35 cellular contexts compared by ENCODE assay signal in the genomic region with DNA sequence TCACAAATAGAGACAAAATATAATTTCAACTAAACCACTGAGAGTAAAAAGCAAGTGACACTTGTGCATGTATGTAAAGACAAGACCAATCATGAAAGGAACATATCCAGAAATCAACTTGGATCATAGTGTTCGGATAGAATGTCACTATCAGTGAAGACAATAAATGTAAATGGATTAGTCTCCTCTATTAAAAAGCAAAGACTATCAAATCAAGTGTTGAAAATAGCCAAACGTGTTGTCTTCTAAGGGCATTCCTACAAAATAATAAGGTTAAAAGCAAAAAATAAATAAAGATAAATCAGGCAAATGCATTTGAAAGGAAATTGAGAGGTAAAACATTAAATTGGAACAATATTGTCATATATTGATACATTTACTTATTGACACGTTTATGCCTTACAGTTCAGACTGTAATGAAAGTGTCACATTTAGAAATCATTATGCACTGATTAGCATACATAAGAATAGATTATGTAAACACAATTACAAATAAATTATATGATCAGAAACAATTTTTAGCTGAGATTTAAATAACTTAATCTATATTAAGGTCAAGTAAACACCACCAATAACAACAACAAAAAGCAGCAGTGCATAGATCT.
DNase-seq lines count a peak whose midpoint lies in the region; ATAC-seq, FAIRE-seq and TF ChIP-seq lines count a peak whose summit lies in the region.
"Had no signal": no experiment of that assay in that cellular context is flagged by ENCODE, and none has a peak within 500 bp of the region (broad histone marks: within the 10 kb centered on the region; RNA-seq: fewer than 3 reads in every experiment).

No MANE protein-coding gene starts in this region.

- no peak for TF ChIP-seq POLR2A in HepG2 (IDR thresholded peaks at IDR 0.05; ENCODE audit: insufficient read depth in 1 of 2, low read depth in 2 of 2, low read length in 2 of 2)
- TF ChIP-seq POLR2A in right lobe of liver (IDR thresholded peaks at IDR 0.05): no peak
- TF ChIP-seq POLR2A in K562 (conservative IDR thresholded peaks at IDR 0.05): no peak

- H3K9ac ChIP-seq in HepG2 (ENCODE audit: insufficient read depth, low read depth, low read length) (no peak overlapping the region), K562 (ENCODE audit: insufficient read depth in 1 of 2, low read depth in 2 of 2, low read length in 2 of 2) (no peak overlapping the region)
- H3K9ac ChIP-seq: BLaER1; BLaER1 treated with 17β-estradiol and CSF1 and Interleukin-3, amounts not matched to agents 10 nM and 100 nM had no signal

- H3K9me3 ChIP-seq in HepG2 (ENCODE audit: low read length) (peaks cover 18% of the 10 kb centered on the region), right lobe of liver (no peaks in the 10 kb centered on the region), HEK293 (ENCODE audit: control insufficient read depth, insufficient read depth, low read depth, low read length) (no peaks in the 10 kb centered on the region), K562 (replicated peaks; ENCODE audit: control insufficient read depth, insufficient read depth, low read depth, low read length) (no peaks in the 10 kb centered on the region)
- H3K9me3 ChIP-seq: A549, BE2C had no signal

- H3K9me1 ChIP-seq in K562 (ENCODE audit: control insufficient read depth, insufficient read depth, low read length): no peaks in the 10 kb centered on the region

- TF ChIP-seq RAD21 in HepG2 (CRISPR knock-in tag; IDR thresholded peaks at IDR 0.05): no peak
- no peak for TF ChIP-seq RAD21 in K562 (CRISPR knock-in tag; conservative IDR thresholded peaks at IDR 0.05 in 1 of 2, IDR thresholded peaks at IDR 0.05 in 1 of 2)

- H3K4me3 ChIP-seq in HepG2 (replicated peaks in 1 of 3; ENCODE audit: insufficient read depth in 1 of 3, low read depth in 2 of 3, low read length in 3 of 3): no peak overlapping the region
- no peak overlapping the region for H3K4me3 ChIP-seq in right lobe of liver
- no peak overlapping the region for H3K4me3 ChIP-seq in HEK293 (ENCODE audit: low read depth, low read length)
- H3K4me3 ChIP-seq in K562: no peak overlapping the region
- H3K4me3 ChIP-seq: A549; BLaER1; BLaER1 treated with 17β-estradiol and CSF1 and Interleukin-3, amounts not matched to agents 10 nM and 100 nM had no signal

- TF ChIP-seq EP300 in HepG2 (IDR thresholded peaks at IDR 0.05; ENCODE audit: low read depth in 2 of 2, low read length in 2 of 2) (no peak), HepG2 (CRISPR knock-in tag; IDR thresholded peaks at IDR 0.05; ENCODE audit: borderline replicate concordance) (no peak), K562 (IDR thresholded peaks at IDR 0.05; ENCODE audit: low read length) (no peak)

- H3K36me3 ChIP-seq in HepG2 (replicated peaks in 1 of 2; ENCODE audit: control insufficient read depth in 1 of 2, insufficient read depth in 2 of 2, low read length in 2 of 2) (peaks cover 2 to 18% of the 10 kb centered on the region in 2 experiments; a peak in 2 of 5 replicates), right lobe of liver (no peaks in the 10 kb centered on the region), HEK293 (ENCODE audit: control insufficient read depth in 2 of 2, insufficient read depth in 1 of 2, low read length in 2 of 2) (no peaks in the 10 kb centered on the region), K562 (ENCODE audit: control insufficient read depth, insufficient read depth, low read length) (no peaks in the 10 kb centered on the region)
- H3K36me3 ChIP-seq: BE2C; BLaER1; BLaER1 treated with 17β-estradiol and CSF1 and Interleukin-3, amounts not matched to agents 10 nM and 100 nM had no signal

- ATAC-seq in HepG2 (no peak), right lobe of liver (no peak), K562 (no peak), GM21447 (IDR thresholded peaks at IDR 0.05; ENCODE audit: unreplicated experiment) (no peak)
- ATAC-seq: A549; CD8-positive, alpha-beta T cell had no signal

- POLR2A ChIA-PET in HepG2 (lab: Yijun Ruan, JAX) (no interaction called here), HEK293 (lab: Yijun Ruan, JAX) (no interaction called here), K562 (lab: Yijun Ruan, JAX) (no interaction called here)

- H3K4me1 ChIP-seq in HepG2 (ENCODE audit: insufficient read depth, low read length): no peaks in the 10 kb centered on the region
- H3K4me1 ChIP-seq in right lobe of liver: no peaks in the 10 kb centered on the region
- H3K4me1 ChIP-seq in HEK293 (ENCODE audit: control insufficient read depth, insufficient read depth, low read length): no peaks in the 10 kb centered on the region
- H3K4me1 ChIP-seq in K562 (replicated peaks in 1 of 2; ENCODE audit: control insufficient read depth in 2 of 2, insufficient read depth in 2 of 2, low read length in 2 of 2): no peaks in the 10 kb centered on the region
- H3K4me1 ChIP-seq: A549; BE2C; BLaER1; BLaER1 treated with 17β-estradiol and CSF1 and Interleukin-3, amounts not matched to agents 10 nM and 100 nM; Caco-2 had no signal

- BruUV-seq in HepG2 (replicated peaks; lab: Mats Ljungman, UMichigan) (TSS peak; percentile 10), K562 (replicated peaks; lab: Mats Ljungman, UMichigan) (no TSS peak)

- WGBS in HepG2 (ENCODE audit: low lambda C conversion rate): 95% methylated on average over 3 of the region's 3 CpGs
- 74% methylated on average over 3 of the region's 3 CpGs for WGBS in right lobe of liver (ENCODE audit: insufficient coverage, low coverage, low lambda C conversion rate, missing lambda C conversion rate)
- 0% methylated on average over 3 of the region's 3 CpGs for WGBS in K562 (ENCODE audit: insufficient coverage, low coverage, missing lambda C conversion rate)

- intact Hi-C loops in HepG2 (cut with micrococcal nuclease; ENCODE audit: unreplicated experiment): no loop called here
- intact Hi-C loops in right lobe of liver (cut with DNase I): no loop called here
- intact Hi-C loops in K562 (cut with micrococcal nuclease): no loop called here

- CTCF ChIA-PET in HepG2 (lab: Yijun Ruan, JAX; ENCODE audit: low intra/inter-chr PET ratio, low total read pairs) (no interaction called here), HEK293 (lab: Yijun Ruan, JAX) (no interaction called here), K562 (lab: Yijun Ruan, JAX; ENCODE audit: low intra/inter-chr PET ratio) (no interaction called here)

- H3K4me2 ChIP-seq in HepG2 (ENCODE audit: low read depth, low read length) (no peak overlapping the region), K562 (ENCODE audit: insufficient read depth, low read length) (no peak overlapping the region)
- H3K4me2 ChIP-seq: A549; BLaER1; BLaER1 treated with 17β-estradiol and CSF1 and Interleukin-3, amounts not matched to agents 10 nM and 100 nM had no signal

- H4K20me1 ChIP-seq in HepG2 (ENCODE audit: insufficient read depth, low read length) (peaks cover 6% of the 10 kb centered on the region; the same call in 1 of the 2 replicates), K562 (replicated peaks; ENCODE audit: control insufficient read depth, insufficient read depth, low read length) (no peaks in the 10 kb centered on the region)
- H4K20me1 ChIP-seq: BLaER1 had no signal

- no peak overlapping the region for H3K27ac ChIP-seq in HepG2 (ENCODE audit: extremely low read length, insufficient read depth, low read length)
- H3K27ac ChIP-seq in right lobe of liver: no peak overlapping the region
- H3K27ac ChIP-seq in HEK293 (ENCODE audit: extremely low read depth, low read depth, low read length): no peak overlapping the region
- no peak overlapping the region for H3K27ac ChIP-seq in K562 (ENCODE audit: extremely low read depth, low read depth, low read length)
- H3K27ac ChIP-seq: 22Rv1; A549; BLaER1; BLaER1 treated with 17β-estradiol and CSF1 and Interleukin-3, amounts not matched to agents 10 nM and 100 nM; C4-2B had no signal

- FAIRE-seq in HepG2 (lab: Jason Lieb, UNC): no peak
- no peak for FAIRE-seq in K562 (lab: Jason Lieb, UNC)
- peak; percentile 13 for FAIRE-seq in frontal cortex (lab: Jason Lieb, UNC)
- FAIRE-seq: A204.1, A549, D721Med had no signal

- H3K79me2 ChIP-seq in HepG2 (ENCODE audit: insufficient read depth, low read length) (peaks cover 5% of the 10 kb centered on the region), K562 (ENCODE audit: control insufficient read depth, insufficient read depth, low read length) (no peaks in the 10 kb centered on the region)

- H3K27me3 ChIP-seq in HepG2 (ENCODE audit: control insufficient read depth in 1 of 2, insufficient read depth in 2 of 2, low read length in 2 of 2) (no peaks in the 10 kb centered on the region), right lobe of liver (no peaks in the 10 kb centered on the region), K562 (ENCODE audit: control insufficient read depth in 2 of 2, insufficient read depth in 2 of 2, low read length in 2 of 2) (no peaks in the 10 kb centered on the region)
- H3K27me3 ChIP-seq: BE2C; BLaER1; BLaER1 treated with 17β-estradiol and CSF1 and Interleukin-3, amounts not matched to agents 10 nM and 100 nM had no signal

- H2AFZ ChIP-seq in HepG2 (ENCODE audit: low read length) (no peak overlapping the region), K562 (ENCODE audit: low read depth, low read length) (no peak overlapping the region)

- TF ChIP-seq CTCF in HepG2 (CRISPR knock-in tag; IDR thresholded peaks at IDR 0.05) (no peak), right lobe of liver (IDR thresholded peaks at IDR 0.05) (no peak), HEK293 (tag by site-specific recombination; IDR thresholded peaks at IDR 0.05) (no peak), K562 (IDR thresholded peaks at IDR 0.05 in 2 of 3, conservative IDR thresholded peaks at IDR 0.05 in 1 of 3; ENCODE audit: insufficient read depth in 2 of 3, low read depth in 1 of 3, low read length in 3 of 3) (no peak)

- no peak for DNase-seq in HepG2 (ENCODE audit: low spot score)
- no peak for DNase-seq in right lobe of liver
- no peak for DNase-seq in K562 (ENCODE audit: extremely low read depth in 1 of 4, low spot score in 3 of 4)
- DNase-seq in frontal cortex (ENCODE audit: low spot score in 2 of 2): no peak
- DNase-seq in stimulated activated CD4-positive, alpha-beta T cell treated with anti-CD3 and anti-CD28 coated beads, Interleukin-2, amount 100 ng/mL, for 48 hours: no peak
- DNase-seq in retina: no peak
- DNase-seq: 8988T; ACHN; AML-193; BE2C; C1 segment of cervical spinal cord; Caco-2; Calu3; CD4-positive, alpha-beta memory T cell; CD4-positive, alpha-beta T cell; CD4-positive, CD25-positive, alpha-beta regulatory T cell; CD8-positive, alpha-beta memory T cell; CD8-positive, alpha-beta T cell; COR-L47; DMS 273 treated with DMSO at 0.1 percent for 48 hours; DMS153; DMS53; DMS79; DMS79 treated with DMSO at 0.1 percent for 48 hours; DND-41; EL had no signal

- in situ Hi-C loops in HepG2 (cut with HindIII; ENCODE audit: extremely low pct_ligation_motif_present, low pct_unique_long_range_greater_than_20kb): no loop called here
- in situ Hi-C loops in K562 (cut with MboI): no loop called here

TF ChIP-seq in HepG2, 621 proteins besides CTCF, POLR2A, EP300 and RAD21 (continues in another document):
- peak; percentile 99; the same call in 1 of the 2 replicates for TF ChIP-seq ZNF354B (CRISPR knock-in tag; IDR thresholded peaks at IDR 0.05)

TF ChIP-seq in HEK293, 187 proteins besides CTCF, POLR2A, EP300 and RAD21:
- no peak for TF ChIP-seq ZNF133 (tag by site-specific recombination; IDR thresholded peaks at IDR 0.05)
- TF ChIP-seq SETDB1 (IDR thresholded peaks at IDR 0.05; ENCODE audit: insufficient read length, low read length): peak; percentile 93

TF ChIP-seq in K562, 482 proteins besides CTCF, POLR2A, EP300 and RAD21 (continues in another document):
- TF ChIP-seq CBX5 (IDR thresholded peaks at IDR 0.05; ENCODE audit: borderline replicate concordance, low read depth) (no peak), CHD1 (IDR thresholded peaks at IDR 0.05; ENCODE audit: low read length) (no peak)
